In genomic region chr10:103678104-103678526, GRCh38 we compare ENCODE assay signal across 9 cellular contexts.
DNase-seq lines count a peak whose midpoint lies in the region; FAIRE-seq and TF ChIP-seq lines count a peak whose summit lies in the region.
"Had no signal": no experiment of that assay in that cellular context is flagged by ENCODE, and none has a peak within 500 bp of the region (broad histone marks: within the 10 kb centered on the region; RNA-seq: fewer than 3 reads in every experiment).

No MANE protein-coding gene starts in this region.

- H3K4me1 ChIP-seq in OCI-LY3 (ENCODE audit: low read length) (peaks cover 23% of the 10 kb centered on the region), trophoblast cell (ENCODE audit: control insufficient read depth in 1 of 2, insufficient read depth in 2 of 2, low read length in 2 of 2) (peaks cover 32 to 37% of the 10 kb centered on the region in 2 experiments), tibial nerve (peaks cover 0 to 99% (median 55%) of the 10 kb centered on the region in 4 donors), small intestine (ENCODE audit: control insufficient read depth in 2 of 2, insufficient read depth in 1 of 2, low read depth in 1 of 2, low read length in 1 of 2) (no peaks in the 10 kb centered on the region)

- WGBS in trophoblast cell (ENCODE audit: extremely low coverage, insufficient coverage, insufficient read length): no CpG with 5 or more reads among the region's 16 CpGs
- WGBS in tibial nerve, 2 donors: 8 to 18% methylated on average over 16 of the region's 16 CpGs
- 38 to 74% (median 64%) methylated on average over 16 of the region's 16 CpGs for WGBS in small intestine, 3 donors

- H2AFZ ChIP-seq in OCI-LY3 (ENCODE audit: low read depth, low read length) (peak overlapping the region; percentile 44; the same call in 1 of the 2 replicates), trophoblast cell (ENCODE audit: insufficient read depth, low read length, poor library complexity) (no peak overlapping the region)

- H3K27me3 ChIP-seq in OCI-LY3 (ENCODE audit: low read depth, low read length) (no peaks in the 10 kb centered on the region), trophoblast cell (ENCODE audit: insufficient read depth, low read length) (no peaks in the 10 kb centered on the region), tibial nerve (no peaks in the 10 kb centered on the region), small intestine (ENCODE audit: control insufficient read depth in 2 of 2, insufficient read depth in 2 of 2, low read length in 2 of 2) (no peaks in the 10 kb centered on the region)

- peak overlapping the region; percentile 57 for H3K4me3 ChIP-seq in HFF-Myc (replicated peaks; ENCODE audit: low read depth, low read length)
- H3K4me3 ChIP-seq in OCI-LY3 (ENCODE audit: low read length): peak overlapping the region; percentile 83
- H3K4me3 ChIP-seq in trophoblast cell (ENCODE audit: low read depth, low read length): no peak overlapping the region
- peak overlapping the region; percentile 11 to 47 (median 28) for H3K4me3 ChIP-seq in tibial nerve
- H3K4me3 ChIP-seq in small intestine (ENCODE audit: low read depth in 1 of 2, low read length in 2 of 2): no peak overlapping the region

- peak overlapping the region; percentile 33 for H2BK120ac ChIP-seq in trophoblast cell (ENCODE audit: insufficient read depth, low read length, poor library complexity)

- peak overlapping the region; percentile 44 for H4K8ac ChIP-seq in trophoblast cell (ENCODE audit: low read depth, low read length)

- H3K14ac ChIP-seq in trophoblast cell (ENCODE audit: low read length): peak overlapping the region; percentile 52

- no peak overlapping the region for H3K23ac ChIP-seq in trophoblast cell (ENCODE audit: low read length)

- peak; percentile 91 to 96 for TF ChIP-seq EP300 in tibial nerve (IDR thresholded peaks at IDR 0.05)

- peak; percentile 91 for DNase-seq in GM10266 (ENCODE audit: extremely low spot score)
- peak; percentile 98 for DNase-seq in HFF-Myc (ENCODE audit: extremely low read depth, low read depth)
- DNase-seq in activated gamma-delta T cell treated with Interleukin-2 at 50 U/mL for 16 hours: peak; percentile 70
- DNase-seq in germinal center (ENCODE audit: low spot score): peak; percentile 89
- peak; percentile 96 for DNase-seq in trophoblast cell
- DNase-seq in tibial nerve (ENCODE audit: low spot score in 2 of 2): peak; percentile 86 to 89
- no peak for DNase-seq in small intestine

- TF ChIP-seq POLR2A in tibial nerve (IDR thresholded peaks at IDR 0.05): peak in 1 of 2 donors; percentile 67

- peak overlapping the region; percentile 76 for H3K9ac ChIP-seq in OCI-LY3 (ENCODE audit: low read length)
- no peak overlapping the region for H3K9ac ChIP-seq in trophoblast cell (ENCODE audit: low read length)

- peaks cover 34% of the 10 kb centered on the region for H3K79me2 ChIP-seq in OCI-LY3 (ENCODE audit: low read length)
- peaks cover 4% of the 10 kb centered on the region for H3K79me2 ChIP-seq in trophoblast cell (ENCODE audit: control insufficient read depth, insufficient read depth, low read length, poor library complexity)

- peak overlapping the region; percentile 65 for H2BK5ac ChIP-seq in trophoblast cell (ENCODE audit: low read depth, low read length, poor library complexity)

- H3K36me3 ChIP-seq in OCI-LY3 (replicated peaks; ENCODE audit: low read depth, low read length) (no peaks in the 10 kb centered on the region), trophoblast cell (ENCODE audit: control insufficient read depth in 1 of 2, insufficient read depth in 2 of 2, low read length in 2 of 2) (no peaks in the 10 kb centered on the region), tibial nerve (no peaks in the 10 kb centered on the region), small intestine (ENCODE audit: control insufficient read depth in 2 of 2, insufficient read depth in 2 of 2, low read length in 2 of 2) (no peaks in the 10 kb centered on the region)

- no peak overlapping the region for H2AK5ac ChIP-seq in trophoblast cell (ENCODE audit: low read length)

- H3K27ac ChIP-seq in OCI-LY3 (ENCODE audit: low read length) (peak overlapping the region; percentile 54), trophoblast cell (ENCODE audit: low read depth, low read length) (peak overlapping the region; percentile 84), tibial nerve (peak overlapping the region; percentile 86 to 97 (median 94)), small intestine (ENCODE audit: low read depth in 1 of 2, low read length in 1 of 2) (peak overlapping the region in 1 of 2 donors; percentile 69)

- TF ChIP-seq CTCF in GM10266 (IDR thresholded peaks at IDR 0.05; ENCODE audit: control insufficient read depth, insufficient read depth, low read depth, missing control alignments) (no peak), HFF-Myc (IDR thresholded peaks at IDR 0.05; ENCODE audit: low read depth, low read length, missing control alignments) (no peak), OCI-LY3 (IDR thresholded peaks at IDR 0.05; ENCODE audit: low read depth, low read length) (no peak), tibial nerve (IDR thresholded peaks at IDR 0.05) (peak in 1 of 5 experiments; percentile 18)

- FAIRE-seq in small intestine (lab: Jason Lieb, UNC): no peak
- FAIRE-seq: TTC549 had no signal

- H4K12ac ChIP-seq in trophoblast cell (ENCODE audit: low read depth, low read length): peak overlapping the region; percentile 6

- H4K91ac ChIP-seq in trophoblast cell (ENCODE audit: low read depth, low read length): peak overlapping the region; percentile 81

- H3K4me2 ChIP-seq in OCI-LY3 (ENCODE audit: low read length) (peak overlapping the region; percentile 94), trophoblast cell (ENCODE audit: low read length) (no peak overlapping the region)

- H3K9me3 ChIP-seq in OCI-LY3 (ENCODE audit: insufficient read depth, low read length): no peaks in the 10 kb centered on the region
- H3K9me3 ChIP-seq in trophoblast cell (ENCODE audit: insufficient read depth, low read depth, low read length): peaks cover 1% of the 10 kb centered on the region
- H3K9me3 ChIP-seq in tibial nerve: no peaks in the 10 kb centered on the region
- no peaks in the 10 kb centered on the region for H3K9me3 ChIP-seq in small intestine (ENCODE audit: control insufficient read depth, low read depth)

- peak overlapping the region; percentile 30 for H2BK12ac ChIP-seq in trophoblast cell (ENCODE audit: low read length)

- H3K18ac ChIP-seq in trophoblast cell (ENCODE audit: low read length): peak overlapping the region; percentile 40

- H3K79me1 ChIP-seq in trophoblast cell (ENCODE audit: low read length): peaks cover 36% of the 10 kb centered on the region

- no peak overlapping the region for H3K4ac ChIP-seq in trophoblast cell (ENCODE audit: low read depth, low read length)

- peaks cover 3% of the 10 kb centered on the region; the same call in 1 of the 2 replicates for H4K20me1 ChIP-seq in OCI-LY3 (ENCODE audit: insufficient read depth, low read length)

Comparison
In these comparisons a context has a peak if more than half of its experiments do, and no peak if none do; other contexts are left out.
1. H3K4me3 ChIP-seq: peak in HFF-Myc (single experiment), OCI-LY3 (single experiment) and tibial nerve (4 of 4); none in trophoblast cell (single experiment) and small intestine (0 of 2).